In the genomic region with DNA sequence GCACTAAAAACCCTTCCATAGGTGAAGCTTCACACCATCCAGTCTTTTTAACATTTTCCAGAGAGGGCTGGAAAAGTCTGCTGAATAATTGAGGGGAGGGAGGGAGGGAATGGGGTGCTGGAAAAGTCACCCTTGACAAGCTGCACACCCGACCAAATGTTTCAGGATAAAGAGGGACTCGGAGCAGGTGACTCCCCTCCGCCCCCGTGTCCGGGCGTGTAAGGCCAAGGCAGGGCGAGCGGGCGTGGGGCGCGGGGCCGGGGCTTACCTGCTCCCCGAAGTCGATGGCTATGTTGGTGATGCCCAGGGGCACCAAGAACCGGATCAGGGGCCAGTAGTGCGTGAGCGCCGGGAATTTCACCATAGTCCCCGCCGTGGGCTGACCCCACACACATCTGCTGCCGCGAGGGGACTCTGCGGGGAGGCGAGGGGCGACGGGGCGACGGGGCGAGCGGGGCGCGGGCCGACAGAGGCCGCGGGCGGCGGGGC, we compare ENCODE assay signal across 8 cellular contexts. TPM values are rescaled to one million over a fixed set of nuclear protein-coding genes. Genes with fewer than 3 reads are reported as not detected.
A peak's percentile ranks its signal among the peaks of the same experiment; 100 is the strongest.
DNase-seq lines count a peak whose midpoint lies in the region; ATAC-seq and TF ChIP-seq lines count a peak whose summit lies in the region.

No MANE protein-coding gene starts in this region.

- peak overlapping the region; percentile 84 for H3K4me3 Mint-ChIP-seq in activated CD4-positive, alpha-beta T cell treated with anti-CD3 and anti-CD28 coated beads, Interleukin-2, amount 10 ng/mL, durations not matched to agents 24 days and 14 days

- TF ChIP-seq POLR2A in suprapubic skin (IDR thresholded peaks at IDR 0.05), result no peak

- intact Hi-C loops in activated CD4-positive, alpha-beta T cell treated with anti-CD3 and anti-CD28 coated beads, Interleukin-2, amount 10 ng/mL, durations not matched to agents 24 days and 14 days (cut with micrococcal nuclease), result loop anchor here (2.0 to 10.0 kb wide), 6 partner anchors 132 to 726 kb away; a partner anchor contains a TSS

- H2AFZ ChIP-seq in ACC112 (ENCODE audit: low read length, unreplicated experiment), result peak overlapping the region; percentile 16

- peak; percentile 81 for DNase-seq in activated CD4-positive, alpha-beta T cell treated with anti-CD3 and anti-CD28 coated beads, Interleukin-2, amount 10 ng/mL, durations not matched to agents 24 days and 14 days
- peak; percentile 20 for DNase-seq in effector CD8-positive, alpha-beta T cell (lab: John Stamatoyannopoulos, UW)
- peak; percentile 74 to 84 for DNase-seq in suprapubic skin (ENCODE audit: low spot score in 2 of 2)
- DNase-seq in superior temporal gyrus (ENCODE audit: extremely low spot score), result no peak

- no peak for TF ChIP-seq CTCF in suprapubic skin (IDR thresholded peaks at IDR 0.05)

- H3K4me1 Mint-ChIP-seq in activated CD4-positive, alpha-beta T cell treated with anti-CD3 and anti-CD28 coated beads, Interleukin-2, amount 10 ng/mL, durations not matched to agents 24 days and 14 days, result peaks cover 26% of the 10 kb centered on the region

- H3K36me3 Mint-ChIP-seq in activated CD4-positive, alpha-beta T cell treated with anti-CD3 and anti-CD28 coated beads, Interleukin-2, amount 10 ng/mL, durations not matched to agents 24 days and 14 days (ENCODE audit: low read depth), result peaks cover 1% of the 10 kb centered on the region

- H3K4me3 ChIP-seq in ACC112 (ENCODE audit: low read depth, low read length) (peak overlapping the region; percentile 85), muscle layer of duodenum (ENCODE audit: low read depth in 1 of 2, low read length in 2 of 2) (peak overlapping the region; percentile 68 to 70), suprapubic skin (peak overlapping the region; percentile 91)

- no peak for TF ChIP-seq EP300 in suprapubic skin (IDR thresholded peaks at IDR 0.05)

- no peaks in the 10 kb centered on the region for H3K27me3 ChIP-seq in ACC112 (ENCODE audit: insufficient read depth, low read length)
- H3K27me3 ChIP-seq in muscle layer of duodenum (ENCODE audit: low read depth, low read length), result no peaks in the 10 kb centered on the region
- H3K27me3 ChIP-seq in suprapubic skin, result no peaks in the 10 kb centered on the region

- H3K9me3 ChIP-seq in muscle layer of duodenum (ENCODE audit: control insufficient read depth in 1 of 2, low read length in 2 of 2) (no peaks in the 10 kb centered on the region), suprapubic skin (no peaks in the 10 kb centered on the region)

- ATAC-seq in GM19035 (IDR thresholded peaks at IDR 0.05; ENCODE audit: unreplicated experiment) (peak; percentile 24), HG03354 (IDR thresholded peaks at IDR 0.05; ENCODE audit: poor library complexity, severe bottlenecking, unreplicated experiment) (peak; percentile 30)

- 0% methylated on average over 7 of the region's 37 CpGs for WGBS in suprapubic skin

- H3K4me1 ChIP-seq in ACC112 (ENCODE audit: control insufficient read depth, insufficient read depth, low read length, unreplicated experiment), result peaks cover 13% of the 10 kb centered on the region
- peaks cover 0 to 14% of the 10 kb centered on the region in 2 donors for H3K4me1 ChIP-seq in muscle layer of duodenum (ENCODE audit: control insufficient read depth in 1 of 2, insufficient read depth in 2 of 2, low read length in 2 of 2)
- peaks cover 25% of the 10 kb centered on the region for H3K4me1 ChIP-seq in suprapubic skin

- H3K79me2 ChIP-seq in ACC112 (ENCODE audit: control insufficient read depth, insufficient read depth, low read length, unreplicated experiment), result peaks cover 28% of the 10 kb centered on the region

- peak overlapping the region; percentile 45 for H3K27ac ChIP-seq in ACC112 (ENCODE audit: low read depth, low read length)
- H3K27ac ChIP-seq in muscle layer of duodenum (ENCODE audit: low read length), result no peak overlapping the region
- peak overlapping the region; percentile 74 for H3K27ac ChIP-seq in suprapubic skin

- H3K36me3 ChIP-seq in ACC112 (ENCODE audit: insufficient read depth, low read length) (no peaks in the 10 kb centered on the region), muscle layer of duodenum (ENCODE audit: control insufficient read depth in 1 of 2, insufficient read depth in 2 of 2, low read length in 2 of 2) (no peaks in the 10 kb centered on the region), suprapubic skin (no peaks in the 10 kb centered on the region)

- no peaks in the 10 kb centered on the region for H3K9me3 Mint-ChIP-seq in activated CD4-positive, alpha-beta T cell treated with anti-CD3 and anti-CD28 coated beads, Interleukin-2, amount 10 ng/mL, durations not matched to agents 24 days and 14 days

- H3K27me3 Mint-ChIP-seq in activated CD4-positive, alpha-beta T cell treated with anti-CD3 and anti-CD28 coated beads, Interleukin-2, amount 10 ng/mL, durations not matched to agents 24 days and 14 days, result peaks cover 15% of the 10 kb centered on the region

- peak overlapping the region; percentile 90 for H3K27ac Mint-ChIP-seq in activated CD4-positive, alpha-beta T cell treated with anti-CD3 and anti-CD28 coated beads, Interleukin-2, amount 10 ng/mL, durations not matched to agents 24 days and 14 days

RNA-seq across cellular contexts. Expression of a gene that starts 0.5 kb away (rescaled TPM):
- total RNA-seq in activated CD4-positive, alpha-beta T cell treated with anti-CD3 and anti-CD28 coated beads, Interleukin-2, amount 10 ng/mL, durations not matched to agents 24 days and 14 days, result 41.6 and 46.7 TPM in 2 replicates
- total RNA-seq in suprapubic skin, result 10 to 100 TPM; 59.8 to 86.1 (median 70.4) TPM
